ENCODE assay signal across 8 cellular contexts in the genomic region with DNA sequence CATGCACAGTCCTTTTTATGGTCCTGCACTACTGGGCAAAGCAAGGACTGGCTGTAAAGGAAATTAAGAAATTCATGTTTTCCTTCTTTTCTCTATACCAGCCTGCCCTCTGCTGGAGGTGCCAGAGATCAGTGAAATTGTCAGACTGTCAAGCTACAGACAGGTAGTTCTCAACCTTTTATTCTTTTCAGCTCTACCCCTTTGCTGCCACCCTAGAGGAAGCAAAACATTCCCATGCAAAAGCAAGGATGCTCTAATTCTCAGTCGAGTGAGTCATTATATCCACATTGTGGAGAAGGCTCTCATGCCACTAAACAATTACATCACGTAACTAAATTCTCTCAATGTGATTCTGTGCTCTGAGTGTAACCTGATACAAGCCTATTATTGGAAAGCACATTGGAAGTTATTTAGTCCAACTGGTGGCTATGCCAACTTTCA. TPM values are rescaled to one million over a fixed set of nuclear protein-coding genes. Genes with fewer than 3 reads are reported as not detected.
A peak's percentile ranks its signal among the peaks of the same experiment; 100 is the strongest.
DNase-seq lines count a peak whose midpoint lies in the region; ATAC-seq and TF ChIP-seq lines count a peak whose summit lies in the region.

No MANE protein-coding gene starts in this region.

- H3K27ac Mint-ChIP-seq in activated T-helper 17 cell treated with anti-CD3 and anti-CD28 coated beads, Interleukin-2, amount 50 U/mL, for 72 hours: no peak overlapping the region

- H3K27ac ChIP-seq in WERI-Rb-1 (no peak overlapping the region), epithelial cell of prostate (no peak overlapping the region), neural cell (ENCODE audit: low read length) (no peak overlapping the region)

- H4K20me1 ChIP-seq in neural cell (ENCODE audit: insufficient read depth): no peaks in the 10 kb centered on the region

- DNase-seq in AG08396 (ENCODE audit: low spot score): peak; percentile 83
- peak; percentile 28 for DNase-seq in NCI-H2107 (lab: John Stamatoyannopoulos, UW)
- DNase-seq in WERI-Rb-1: peak; percentile 46
- DNase-seq in epithelial cell of prostate (ENCODE audit: low read depth, low spot score): peak; percentile 62

- peak; percentile 82 for TF ChIP-seq RAD21 in neural cell (conservative IDR thresholded peaks at IDR 0.05)

- no peaks in the 10 kb centered on the region for H3F3A ChIP-seq in neural cell (ENCODE audit: insufficient read depth, low read length, poor library complexity, severe bottlenecking)

- H3K9ac ChIP-seq in neural cell (ENCODE audit: low read length): no peak overlapping the region

- no peaks in the 10 kb centered on the region for H3K36me3 ChIP-seq in WERI-Rb-1
- no peaks in the 10 kb centered on the region for H3K36me3 ChIP-seq in neural cell (ENCODE audit: insufficient read depth, low read length)

- no peak overlapping the region for H3K4me3 Mint-ChIP-seq in activated T-helper 17 cell treated with anti-CD3 and anti-CD28 coated beads, Interleukin-2, amount 50 U/mL, for 72 hours

- H3K27me3 ChIP-seq in WERI-Rb-1 (ENCODE audit: insufficient read depth, low read depth, severe bottlenecking) (no peaks in the 10 kb centered on the region), neural cell (ENCODE audit: insufficient read depth, low read depth, low read length) (no peaks in the 10 kb centered on the region)

- H3K4me2 ChIP-seq in neural cell (ENCODE audit: low read length): no peak overlapping the region

- no peaks in the 10 kb centered on the region for H3K9me2 ChIP-seq in neural cell (ENCODE audit: insufficient read depth, low read length)

- TF ChIP-seq CTCF in GM12873 (IDR thresholded peaks at IDR 0.05; ENCODE audit: insufficient read depth, low read depth, low read length, missing control alignments): peak; percentile 71
- TF ChIP-seq CTCF in WERI-Rb-1 (IDR thresholded peaks at IDR 0.05; ENCODE audit: low read depth, low read length): peak; percentile 62
- TF ChIP-seq CTCF in neural cell (IDR thresholded peaks at IDR 0.05; ENCODE audit: poor library complexity, severe bottlenecking): peak; percentile 81

- H3K4me1 Mint-ChIP-seq in activated T-helper 17 cell treated with anti-CD3 and anti-CD28 coated beads, Interleukin-2, amount 50 U/mL, for 72 hours: no peaks in the 10 kb centered on the region

- ATAC-seq in HG03135 (IDR thresholded peaks at IDR 0.05; ENCODE audit: unreplicated experiment): no peak
- no peak for ATAC-seq in activated T-helper 17 cell treated with anti-CD3 and anti-CD28 coated beads, Interleukin-2, amount 50 U/mL, for 72 hours (replicated peaks)

- no peaks in the 10 kb centered on the region for H3K36me3 Mint-ChIP-seq in activated T-helper 17 cell treated with anti-CD3 and anti-CD28 coated beads, Interleukin-2, amount 50 U/mL, for 72 hours (ENCODE audit: low read depth)

- H2AFZ ChIP-seq in neural cell (ENCODE audit: low read depth, low read length): no peak overlapping the region

- peaks cover 6% of the 10 kb centered on the region for H3K27me3 Mint-ChIP-seq in activated T-helper 17 cell treated with anti-CD3 and anti-CD28 coated beads, Interleukin-2, amount 50 U/mL, for 72 hours

- H3K9me3 ChIP-seq in WERI-Rb-1 (ENCODE audit: severe bottlenecking) (no peaks in the 10 kb centered on the region), neural cell (ENCODE audit: low read length) (no peaks in the 10 kb centered on the region)

- no peak for TF ChIP-seq EP300 in neural cell (conservative IDR thresholded peaks at IDR 0.05; ENCODE audit: poor library complexity, severe bottlenecking)

- H3K4me3 ChIP-seq in WERI-Rb-1 (ENCODE audit: low read depth, low read length) (no peak overlapping the region), neural cell (ENCODE audit: low read length) (no peak overlapping the region)

- no peaks in the 10 kb centered on the region for H3K79me2 ChIP-seq in neural cell (replicated peaks; ENCODE audit: insufficient read depth, low read length)

- no peaks in the 10 kb centered on the region for H3K9me3 Mint-ChIP-seq in activated T-helper 17 cell treated with anti-CD3 and anti-CD28 coated beads, Interleukin-2, amount 50 U/mL, for 72 hours

TF ChIP-seq in neural cell, 6 proteins besides CTCF, POLR2A, EP300 and RAD21:
- TF ChIP-seq TAF1 (IDR thresholded peaks at IDR 0.05; ENCODE audit: low read depth) (no peak), SMC3 (conservative IDR thresholded peaks at IDR 0.05; ENCODE audit: poor library complexity) (peak; percentile 78), MXI1 (conservative IDR thresholded peaks at IDR 0.05; ENCODE audit: poor library complexity, severe bottlenecking) (no peak)

RNA-seq across cellular contexts. Expression of a gene that starts 25.0 kb away (rescaled TPM):
- polyA plus RNA-seq in neural cell: 10.0 and 10.4 TPM in 2 replicates
- polyA minus RNA-seq in neural cell: 16.7 and 19.0 TPM in 2 replicates
- total RNA-seq in activated T-helper 17 cell treated with anti-CD3 and anti-CD28 coated beads, Interleukin-2, amount 50 U/mL, for 72 hours: 1 to 10 TPM; 1.4 to 2.2 TPM

Comparison
In these comparisons a context has a peak if more than half of its experiments do, and no peak if none do; other contexts are left out.
1. DNase-seq: peak in every context shown above with its lines; median percentile 83 in AG08396; 62 in epithelial cell of prostate; 46 in WERI-Rb-1; 28 in NCI-H2107.